8 cellular contexts compared by ENCODE assay signal in the genomic region with DNA sequence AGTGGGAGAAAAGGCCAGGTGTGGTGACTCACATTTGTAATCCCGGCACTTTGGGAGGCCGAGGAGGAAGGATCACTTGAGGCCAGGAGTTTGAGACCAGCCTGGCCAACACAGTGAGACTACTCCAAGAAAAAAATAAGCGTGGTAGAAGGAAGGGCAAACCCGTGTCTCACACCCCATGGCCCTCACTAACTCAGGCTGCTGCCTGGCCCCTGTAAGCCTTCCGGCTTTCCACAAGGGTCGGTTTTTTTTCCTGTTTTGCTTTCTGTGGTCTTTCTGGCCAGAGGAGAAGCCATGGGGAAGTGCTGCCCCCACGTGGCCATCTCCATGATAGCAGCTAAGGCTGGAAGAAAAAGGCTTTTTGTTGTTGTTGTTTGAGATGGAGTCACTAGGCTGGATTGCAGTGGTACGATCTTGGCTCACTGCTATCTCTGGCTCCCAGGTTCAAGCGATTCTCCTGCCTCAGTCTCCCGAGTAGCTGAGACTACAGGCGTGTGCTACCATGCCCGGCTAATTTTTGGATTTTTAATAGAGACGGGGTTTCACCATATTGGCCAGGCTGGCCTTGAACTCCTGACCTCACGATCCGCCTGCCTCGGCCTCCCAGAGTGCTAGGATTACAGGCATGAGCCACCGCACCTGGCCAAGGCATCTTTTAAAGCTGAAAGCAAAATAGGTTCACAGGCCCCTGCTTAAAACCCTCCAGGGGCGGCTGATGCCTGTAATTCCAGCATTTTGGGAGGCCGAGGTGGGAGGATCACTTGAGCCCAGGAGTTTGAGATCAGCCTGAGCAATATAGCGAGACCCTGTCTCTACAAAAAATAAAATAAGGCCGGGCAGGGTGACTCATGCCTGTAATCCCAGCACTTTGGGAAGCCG. TPM values are rescaled to one million over a fixed set of nuclear protein-coding genes. Genes with fewer than 3 reads are reported as not detected.
DNase-seq lines count a peak whose midpoint lies in the region; ATAC-seq, FAIRE-seq and TF ChIP-seq lines count a peak whose summit lies in the region.

No MANE protein-coding gene starts in this region.

- TF ChIP-seq CTCF in GM10248 (IDR thresholded peaks at IDR 0.05; ENCODE audit: control extremely low read depth, extremely low read depth, low read depth, missing control alignments): peak; percentile 96
- TF ChIP-seq CTCF in astrocyte of the cerebellum (IDR thresholded peaks at IDR 0.05; ENCODE audit: low read depth, low read length, missing control alignments): peak; percentile 96

- H3K36me3 ChIP-seq in small intestine (ENCODE audit: control insufficient read depth in 2 of 2, insufficient read depth in 2 of 2, low read length in 2 of 2): no peaks in the 10 kb centered on the region

- in situ Hi-C loops in astrocyte of the cerebellum (cut with HindIII; ENCODE audit: low sequenced_read_pairs): no loop called here

- peak overlapping the region in 1 of 2 donors; percentile 48 for H3K27ac ChIP-seq in small intestine (ENCODE audit: low read depth in 1 of 2, low read length in 1 of 2)

- H3K4me3 ChIP-seq in astrocyte of the cerebellum (ENCODE audit: low read depth, low read length) (no peak overlapping the region), small intestine (ENCODE audit: low read depth in 1 of 2, low read length in 2 of 2) (no peak overlapping the region)

- CTCF ChIA-PET in GM10248 (lab: Yijun Ruan, JAX): interaction anchor here (0.6 to 5.5 kb wide), 26 partner anchors 8 to 248 kb away, joined by 3 to 83 read pairs (median 4); partner anchors contain the start of gene ARHGEF18

- no peaks in the 10 kb centered on the region for H3K9me3 ChIP-seq in small intestine (ENCODE audit: control insufficient read depth, low read depth)

- DNase-seq in GM10248 (ENCODE audit: extremely low spot score): no peak
- DNase-seq in NCI-H128 (lab: John Stamatoyannopoulos, UW; ENCODE audit: unreplicated experiment): peak; percentile 67
- DNase-seq in T-helper 22 cell (ENCODE audit: low read depth): peak; percentile 46
- peak; percentile 60 for DNase-seq in astrocyte of the cerebellum (ENCODE audit: low read depth)
- DNase-seq in hypothalamus (lab: John Stamatoyannopoulos, UW): peak in 50 of 51 donors; percentile 3 to 90 (median 60)
- peak; percentile 67 for DNase-seq in small intestine

- FAIRE-seq in small intestine (lab: Jason Lieb, UNC): no peak

- ATAC-seq in GM21529 (IDR thresholded peaks at IDR 0.05; ENCODE audit: unreplicated experiment) (no peak), HG03108 (IDR thresholded peaks at IDR 0.05; ENCODE audit: unreplicated experiment) (no peak)

- WGBS in small intestine, 3 donors: 16 to 37% (median 21%) methylated on average over 22 of the region's 22 CpGs

- POLR2A ChIA-PET in GM10248 (lab: Yijun Ruan, JAX): no interaction called here

- H3K4me1 ChIP-seq in small intestine (ENCODE audit: control insufficient read depth in 2 of 2, insufficient read depth in 1 of 2, low read depth in 1 of 2, low read length in 1 of 2): no peaks in the 10 kb centered on the region

- no peaks in the 10 kb centered on the region for H3K27me3 ChIP-seq in small intestine (ENCODE audit: control insufficient read depth in 2 of 2, insufficient read depth in 2 of 2, low read length in 2 of 2)

RNA-seq across cellular contexts. Expression of gene ARHGEF18, which starts 7.5 kb away (rescaled TPM):
- 10 to 100 TPM; 22.6 to 24.9 (median 23.0) TPM for polyA plus RNA-seq in small intestine

RNA-seq across cellular contexts. Expression of gene INSR, which starts 47.0 kb away (rescaled TPM):
- polyA plus RNA-seq in small intestine: 10 to 100 TPM; 10.6 to 18.6 (median 13.5) TPM
